20 cellular contexts compared by ENCODE assay signal in the genomic region with DNA sequence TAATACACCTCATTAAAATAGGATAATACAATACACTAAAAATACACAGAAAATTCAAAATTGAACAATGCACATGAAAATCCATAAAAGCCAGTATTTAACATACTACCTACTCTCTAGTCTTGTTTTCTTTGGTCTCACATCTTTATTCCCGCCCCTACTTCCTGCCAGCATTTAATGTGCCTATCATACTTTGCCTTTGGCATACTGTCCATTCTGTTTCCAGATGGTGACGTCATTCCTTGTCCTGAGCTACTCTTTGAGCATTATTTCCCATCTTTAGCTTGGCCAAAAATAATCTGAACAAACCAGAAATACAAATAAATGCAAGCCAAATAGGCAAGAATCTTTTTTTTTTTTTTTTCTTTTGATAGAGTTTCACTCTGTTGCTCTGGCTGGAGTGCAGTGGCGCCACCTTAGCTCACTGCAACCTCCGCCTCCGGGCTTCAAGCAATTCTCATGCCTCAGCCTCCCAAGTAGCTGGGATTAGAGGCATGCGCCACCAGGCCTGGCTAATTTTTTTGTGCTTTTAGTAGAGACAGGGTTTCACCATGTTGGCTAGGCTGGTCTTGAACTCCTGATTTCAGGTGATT. TPM values are rescaled to one million over a fixed set of nuclear protein-coding genes. Genes with fewer than 3 reads are reported as not detected.
DNase-seq lines count a peak whose midpoint lies in the region; ATAC-seq, FAIRE-seq and TF ChIP-seq lines count a peak whose summit lies in the region.
"Had no signal": no experiment of that assay in that cellular context is flagged by ENCODE, and none has a peak within 500 bp of the region (broad histone marks: within the 10 kb centered on the region; RNA-seq: fewer than 3 reads in every experiment).

No MANE protein-coding gene starts in this region.

- H3K9ac ChIP-seq in HepG2 (ENCODE audit: insufficient read depth, low read depth, low read length) = no peak overlapping the region
- H3K9ac ChIP-seq in endothelial cell of umbilical vein (replicated peaks; ENCODE audit: extremely low read depth, insufficient read depth, low read length) = no peak overlapping the region

- BruUV-seq in HepG2 (replicated peaks; lab: Mats Ljungman, UMichigan) = no TSS peak
- no TSS peak for BruUV-seq in endothelial cell of umbilical vein (replicated peaks; lab: Mats Ljungman, UMichigan)

- no peaks in the 10 kb centered on the region for H3K79me2 ChIP-seq in HepG2 (ENCODE audit: insufficient read depth, low read length)
- H3K79me2 ChIP-seq in endothelial cell of umbilical vein (ENCODE audit: control insufficient read depth, insufficient read depth, low read length) = no peaks in the 10 kb centered on the region

- TF ChIP-seq POLR2A in HepG2 (IDR thresholded peaks at IDR 0.05; ENCODE audit: insufficient read depth in 1 of 2, low read depth in 2 of 2, low read length in 2 of 2) = no peak
- TF ChIP-seq POLR2A in right lobe of liver (IDR thresholded peaks at IDR 0.05) = no peak
- TF ChIP-seq POLR2A in endothelial cell of umbilical vein (IDR thresholded peaks at IDR 0.05; ENCODE audit: low read depth, low read length) = no peak
- no peak for TF ChIP-seq POLR2A in adrenal gland (IDR thresholded peaks at IDR 0.05)

- H3K9me3 ChIP-seq in HepG2 (ENCODE audit: low read length) = no peaks in the 10 kb centered on the region
- H3K9me3 ChIP-seq in right lobe of liver = no peaks in the 10 kb centered on the region
- H3K9me3 ChIP-seq in endothelial cell of umbilical vein (replicated peaks; ENCODE audit: control insufficient read depth, insufficient read depth, low read length) = no peaks in the 10 kb centered on the region
- H3K9me3 ChIP-seq in adrenal gland (replicated peaks in 1 of 3) = no peaks in the 10 kb centered on the region
- H3K9me3 ChIP-seq: colonic mucosa, gastroesophageal sphincter, tibial artery had no signal

- DNase-seq in HepG2 (ENCODE audit: low spot score) = no peak
- no peak for DNase-seq in right lobe of liver
- peak; percentile 19 to 61 for DNase-seq in NCI-H446 (lab: John Stamatoyannopoulos, UW)
- DNase-seq in endothelial cell of umbilical vein (ENCODE audit: low read depth, low spot score) = no peak
- DNase-seq in epidermal melanocyte (ENCODE audit: insufficient read length, low spot score) = no peak
- no peak for DNase-seq in adrenal gland
- DNase-seq: activated CD4-positive, alpha-beta T cell treated with anti-CD3 and anti-CD28 coated beads, Interleukin-2, amount 50 U/mL, for 48 hours; activated naive CD4-positive, alpha-beta T cell treated with anti-CD3 and anti-CD28 coated beads for 36 hours; CD8-positive, alpha-beta T cell; colonic mucosa; DMS79 treated with DMSO at 0.1 percent for 48 hours; left colon; NCI-H1930; stimulated activated CD4-positive, alpha-beta T cell treated with anti-CD3 and anti-CD28 coated beads, Interleukin-12 subunit alpha, Interleukin-12 subunit beta, amount 100 ng/mL, for 4 hours; tibial artery had no signal

- H3K4me2 ChIP-seq in HepG2 (ENCODE audit: low read depth, low read length) (no peak overlapping the region), endothelial cell of umbilical vein (ENCODE audit: insufficient read depth, low read length) (no peak overlapping the region)

- FAIRE-seq in HepG2 (lab: Jason Lieb, UNC) = no peak
- FAIRE-seq in endothelial cell of umbilical vein (lab: Jason Lieb, UNC) = no peak

- no peak for TF ChIP-seq CTCF in HepG2 (CRISPR knock-in tag; IDR thresholded peaks at IDR 0.05)
- TF ChIP-seq CTCF in right lobe of liver (IDR thresholded peaks at IDR 0.05) = no peak
- TF ChIP-seq CTCF in endothelial cell of umbilical vein (IDR thresholded peaks at IDR 0.05; ENCODE audit: extremely low read depth in 1 of 2, insufficient read depth in 1 of 2, low read depth in 1 of 2, low read length in 2 of 2) = no peak
- TF ChIP-seq CTCF in adrenal gland (IDR thresholded peaks at IDR 0.05) = no peak

- in situ Hi-C loops in HepG2 (cut with HindIII; ENCODE audit: extremely low pct_ligation_motif_present, low pct_unique_long_range_greater_than_20kb) = loop anchor here (5.0 kb wide), 1 partner anchor 118 kb away; no protein-coding TSS in a partner anchor

- 71% methylated on average over 6 of the region's 6 CpGs for WGBS in HepG2 (ENCODE audit: low lambda C conversion rate)
- WGBS in right lobe of liver (ENCODE audit: insufficient coverage, low coverage, low lambda C conversion rate, missing lambda C conversion rate) = 65% methylated on average over 6 of the region's 6 CpGs
- WGBS in adrenal gland, 4 donors = 80 to 89% (median 83%) methylated on average over 6 of the region's 6 CpGs

- no peak overlapping the region for H3K27ac ChIP-seq in HepG2 (ENCODE audit: extremely low read length, insufficient read depth, low read length)
- H3K27ac ChIP-seq in right lobe of liver = no peak overlapping the region
- no peak overlapping the region for H3K27ac ChIP-seq in endothelial cell of umbilical vein (ENCODE audit: insufficient read depth, low read depth, low read length)
- H3K27ac ChIP-seq in adrenal gland = no peak overlapping the region
- H3K27ac ChIP-seq: colonic mucosa, gastroesophageal sphincter, tibial artery had no signal

- H4K20me1 ChIP-seq in HepG2 (ENCODE audit: insufficient read depth, low read length) = no peaks in the 10 kb centered on the region
- H4K20me1 ChIP-seq in endothelial cell of umbilical vein (replicated peaks; ENCODE audit: control insufficient read depth, extremely low read depth, insufficient read depth, low read length) = no peaks in the 10 kb centered on the region

- CTCF ChIA-PET in HepG2 (lab: Yijun Ruan, JAX; ENCODE audit: low intra/inter-chr PET ratio, low total read pairs) (no interaction called here), endothelial cell of umbilical vein (lab: Charles Lee) (interaction anchor here (1.8 kb wide), 1 partner anchor 234 kb away, joined by 5 read pairs; no protein-coding TSS in a partner anchor)

- no peak for ATAC-seq in HepG2
- ATAC-seq in right lobe of liver = no peak
- no peak for ATAC-seq in GM21825 (IDR thresholded peaks at IDR 0.05; ENCODE audit: unreplicated experiment)
- no peak for ATAC-seq in HG03342 (IDR thresholded peaks at IDR 0.05; ENCODE audit: unreplicated experiment)
- ATAC-seq: CD8-positive, alpha-beta T cell; gastroesophageal sphincter; left colon; Right ventricle myocardium inferior; stimulated activated memory B cell treated with anti-CD40 and anti-IgM and Interleukin-4, amounts not matched to agents 10 μg/mL and 1 μg/mL and 100 μg/mL, for 72 hours had no signal

- POLR2A ChIA-PET in HepG2 (lab: Yijun Ruan, JAX) = no interaction called here
- POLR2A ChIA-PET in endothelial cell of umbilical vein (lab: Charles Lee) = no interaction called here

- TF ChIP-seq EP300 in HepG2 (IDR thresholded peaks at IDR 0.05; ENCODE audit: low read depth in 2 of 2, low read length in 2 of 2) = no peak
- no peak for TF ChIP-seq EP300 in HepG2 (CRISPR knock-in tag; IDR thresholded peaks at IDR 0.05; ENCODE audit: borderline replicate concordance)

- dilution Hi-C loops in endothelial cell of umbilical vein (cut with MboI; ENCODE audit: extremely low pct_ligation_motif_present, low sequenced_read_pairs) = no loop called here

- TF ChIP-seq RAD21 in HepG2 (CRISPR knock-in tag; IDR thresholded peaks at IDR 0.05) = no peak

- H3K36me3 ChIP-seq in HepG2 (replicated peaks in 1 of 2; ENCODE audit: control insufficient read depth in 1 of 2, insufficient read depth in 2 of 2, low read length in 2 of 2) = no peaks in the 10 kb centered on the region
- H3K36me3 ChIP-seq in right lobe of liver = no peaks in the 10 kb centered on the region
- no peaks in the 10 kb centered on the region for H3K36me3 ChIP-seq in endothelial cell of umbilical vein (ENCODE audit: control insufficient read depth in 2 of 2, extremely low read depth in 1 of 2, insufficient read depth in 2 of 2, low read length in 2 of 2)
- no peaks in the 10 kb centered on the region for H3K36me3 ChIP-seq in adrenal gland (replicated peaks in 1 of 2)
- H3K36me3 ChIP-seq: colonic mucosa, gastroesophageal sphincter, tibial artery had no signal

- intact Hi-C loops in HepG2 (cut with micrococcal nuclease; ENCODE audit: unreplicated experiment) = no loop called here
- intact Hi-C loops in right lobe of liver (cut with DNase I) = no loop called here
- intact Hi-C loops in endothelial cell of umbilical vein (cut with micrococcal nuclease) = loop anchor here (5.0 kb wide), 1 partner anchor 527 kb away; no protein-coding TSS in a partner anchor
- intact Hi-C loops in adrenal gland (cut with DNase I) = loop anchor here (5.0 to 10.0 kb wide), 2 partner anchors 115 to 118 kb away; no protein-coding TSS in a partner anchor

- H2AFZ ChIP-seq in HepG2 (ENCODE audit: low read length) (no peak overlapping the region), endothelial cell of umbilical vein (ENCODE audit: low read depth, low read length) (no peak overlapping the region)

- H3K9me1 ChIP-seq in endothelial cell of umbilical vein (replicated peaks; ENCODE audit: control insufficient read depth, extremely low read depth, insufficient read depth, low read length) = no peaks in the 10 kb centered on the region

- H3K4me3 ChIP-seq in HepG2 (replicated peaks in 1 of 3; ENCODE audit: insufficient read depth in 1 of 3, low read depth in 2 of 3, low read length in 3 of 3) (no peak overlapping the region), right lobe of liver (no peak overlapping the region), endothelial cell of umbilical vein (replicated peaks in 1 of 3; ENCODE audit: insufficient read depth in 1 of 3, low read depth in 1 of 3, low read length in 3 of 3) (no peak overlapping the region), adrenal gland (no peak overlapping the region)
- H3K4me3 ChIP-seq: colonic mucosa, gastroesophageal sphincter, tibial artery had no signal

- peaks cover 0 to 8% of the 10 kb centered on the region in 2 experiments; a peak in 1 of 5 replicates for H3K27me3 ChIP-seq in HepG2 (ENCODE audit: control insufficient read depth in 1 of 2, insufficient read depth in 2 of 2, low read length in 2 of 2)
- H3K27me3 ChIP-seq in right lobe of liver = peaks cover 0 to 9% of the 10 kb centered on the region in 2 donors
- H3K27me3 ChIP-seq in endothelial cell of umbilical vein (ENCODE audit: control insufficient read depth in 2 of 2, insufficient read depth in 2 of 2, low read length in 2 of 2) = peaks cover 1 to 2% of the 10 kb centered on the region in 2 experiments
- no peaks in the 10 kb centered on the region for H3K27me3 ChIP-seq in adrenal gland
- H3K27me3 ChIP-seq: gastroesophageal sphincter had no signal

- H3K4me1 ChIP-seq in HepG2 (ENCODE audit: insufficient read depth, low read length) = no peaks in the 10 kb centered on the region
- H3K4me1 ChIP-seq in right lobe of liver = peaks cover 0 to 12% (median 0%) of the 10 kb centered on the region in 4 donors
- H3K4me1 ChIP-seq in endothelial cell of umbilical vein (ENCODE audit: control insufficient read depth, extremely low read depth, insufficient read depth, low read length) = peaks cover 3% of the 10 kb centered on the region
- H3K4me1 ChIP-seq in adrenal gland (replicated peaks in 1 of 2) = peaks cover 0 to 24% of the 10 kb centered on the region in 2 donors
- H3K4me1 ChIP-seq: colonic mucosa had no signal

RNA-seq across cellular contexts. Expression of a gene that starts 4.4 kb away (rescaled TPM):
- 0.29 and 1.4 TPM in 2 replicates for total RNA-seq in HepG2 (2016; rRNA removed; fragmentation: Illumina TruSeq; extraction: Trizol)
- total RNA-seq in HepG2 (2016; cell fraction: cytosol; rRNA removed; fragmentation: Illumina TruSeq; extraction: Trizol; ENCODE audit: low read depth) = 1.2 and 1.4 TPM in 2 replicates
- total RNA-seq in HepG2 (2016; cell fraction: insoluble cytoplasmic fraction; rRNA removed; fragmentation: Illumina TruSeq; extraction: Trizol) = 0.46 and 0.91 TPM in 2 replicates
- total RNA-seq in HepG2 (2016; cell fraction: membrane; rRNA removed; fragmentation: Illumina TruSeq; extraction: Trizol) = 1.2 and 1.3 TPM in 2 replicates
- 3.2 and 4.6 TPM in 2 replicates for total RNA-seq in HepG2 (2016; cell fraction: nucleus; rRNA removed; fragmentation: Illumina TruSeq; extraction: Trizol)
- polyA plus RNA-seq in HepG2 (2011; rRNA removed) = 0.18 and 0.29 TPM in 2 replicates
- 0.08 TPM in 1 of 2 replicates, not detected in the other for polyA plus RNA-seq in HepG2 (2011; cell fraction: cytosol; rRNA removed)
- 0.40 and 1.2 TPM in 2 replicates for polyA plus RNA-seq in HepG2 (2011; cell fraction: nucleus; rRNA removed)
- 0.36 and 0.50 TPM in 2 replicates for polyA plus RNA-seq in HepG2 (2012)
- 0.03 TPM in 1 of 2 replicates, not detected in the other for polyA plus RNA-seq in HepG2 (2016; cell fraction: cytosol; fragmentation: Illumina TruSeq; extraction: Trizol; ENCODE audit: low read depth)
- polyA plus RNA-seq in HepG2 (2016; cell fraction: insoluble cytoplasmic fraction; fragmentation: Illumina TruSeq; extraction: Trizol; ENCODE audit: low read depth) = 0.48 and 0.70 TPM in 2 replicates
- polyA plus RNA-seq in HepG2 (2016; cell fraction: membrane; fragmentation: Illumina TruSeq; extraction: Trizol; ENCODE audit: low read depth) = 0.06 and 0.11 TPM in 2 replicates
- polyA plus RNA-seq in HepG2 (2016; cell fraction: nucleus; fragmentation: Illumina TruSeq; extraction: Trizol; ENCODE audit: insufficient read depth, low read depth) = 3.7 and 4.0 TPM in 2 replicates
- polyA minus RNA-seq in HepG2 (2011; rRNA and poly(A)+ RNA removed; ENCODE audit: low replicate concordance) = not detected in 2 replicates
- polyA minus RNA-seq in HepG2 (2011; cell fraction: cytosol; rRNA and poly(A)+ RNA removed) = not detected in 2 replicates
- 2.6 and 2.7 TPM in 2 replicates for polyA minus RNA-seq in HepG2 (2011; cell fraction: nucleus; rRNA and poly(A)+ RNA removed)
- total RNA-seq in right lobe of liver = under 1 TPM in 2 of 6 experiments, not detected in 4; 0.07 to 0.35 TPM
- total RNA-seq in endothelial cell of umbilical vein = 0.11 and 0.72 TPM in 2 replicates
- not detected in 2 replicates for polyA plus RNA-seq in endothelial cell of umbilical vein
- polyA plus RNA-seq in endothelial cell of umbilical vein (2011; cell fraction: cytosol; rRNA removed) = not detected in 2 replicates
- polyA plus RNA-seq in endothelial cell of umbilical vein (2011; cell fraction: nucleus; rRNA removed) = 0.45 and 0.49 TPM in 2 replicates
- polyA plus RNA-seq in endothelial cell of umbilical vein (2012) = 0.05 and 0.29 TPM in 2 replicates
- polyA minus RNA-seq in endothelial cell of umbilical vein = 0.27 and 0.28 TPM in 2 replicates
- polyA minus RNA-seq in endothelial cell of umbilical vein (2011; cell fraction: cytosol; rRNA and poly(A)+ RNA removed) = not detected
- 0.19 and 0.24 TPM in 2 replicates for polyA minus RNA-seq in endothelial cell of umbilical vein (2011; cell fraction: nucleus; rRNA and poly(A)+ RNA removed)
- 1 to 10 TPM in 2 of 8 donors, under 1 TPM in 5, not detected in 1; 0.17 to 2.8 (median 0.77) TPM for total RNA-seq in adrenal gland
- 1 to 10 TPM; 1.0 to 8.6 (median 1.9) TPM for polyA plus RNA-seq in adrenal gland
- total RNA-seq: activated naive CD4-positive, alpha-beta T cell treated with anti-CD3 and anti-CD28 coated beads for 36 hours; CD8-positive, alpha-beta T cell had no signal

Comparison
In these comparisons a context has a peak if more than half of its experiments do, and no peak if none do; other contexts are left out.
1. DNase-seq: peak in NCI-H446 (2 of 2); none in HepG2 (single experiment), right lobe of liver (0 of 3), endothelial cell of umbilical vein (single experiment), epidermal melanocyte (single experiment) and adrenal gland (0 of 7).
2. intact Hi-C loops: an anchor here in endothelial cell of umbilical vein (5.0 kb wide) and adrenal gland (5.0 to 10.0 kb wide); none called in HepG2 and right lobe of liver.